12 cellular contexts compared by ENCODE assay signal in genomic region chr9:137237759-137238726, GRCh38. TPM values are rescaled to one million over a fixed set of nuclear protein-coding genes. Genes with fewer than 3 reads are reported as not detected.
DNase-seq lines count a peak whose midpoint lies in the region; FAIRE-seq and TF ChIP-seq lines count a peak whose summit lies in the region.
"Had no signal": no experiment of that assay in that cellular context is flagged by ENCODE, and none has a peak within 500 bp of the region (broad histone marks: within the 10 kb centered on the region; RNA-seq: fewer than 3 reads in every experiment).

No MANE protein-coding gene starts in this region.

- TF ChIP-seq CTCF in glutamatergic neuron (IDR thresholded peaks at IDR 0.05; ENCODE audit: partially characterized antibody, unreplicated experiment): no peak
- TF ChIP-seq CTCF in D721Med (IDR thresholded peaks at IDR 0.05; ENCODE audit: insufficient read depth, missing control alignments): no peak

- DNase-seq in NCI-H82 (lab: John Stamatoyannopoulos, UW) (peak; percentile 48), NCI-H82 treated with DMSO at 0.1 percent for 48 hours (lab: John Stamatoyannopoulos, UW; ENCODE audit: unreplicated experiment) (no peak), NCI-H774 (lab: John Stamatoyannopoulos, UW) (peak; percentile 84), glutamatergic neuron (peak; percentile 59), H54 (ENCODE audit: insufficient read length, low spot score) (no peak), D721Med (ENCODE audit: insufficient read length, low spot score) (no peak)
- no peak for DNase-seq in activated CD8-positive, alpha-beta memory T cell treated with anti-CD3 and anti-CD28 coated beads, Interleukin-2, amount 50 U/mL, for 4 hours
- DNase-seq: effector memory CD8-positive, alpha-beta T cell; trophoblast cell had no signal

- H3K4me1 Mint-ChIP-seq in glutamatergic neuron (ENCODE audit: low read depth, unreplicated experiment): peaks cover 16% of the 10 kb centered on the region

- no peak for TF ChIP-seq POLR2A in H54 (IDR thresholded peaks at IDR 0.05; ENCODE audit: low read depth, low read length)

- H3K9me3 Mint-ChIP-seq in glutamatergic neuron (ENCODE audit: unreplicated experiment): peaks cover 5% of the 10 kb centered on the region
- H3K9me3 Mint-ChIP-seq: effector memory CD8-positive, alpha-beta T cell had no signal

- H3K27me3 Mint-ChIP-seq in glutamatergic neuron (ENCODE audit: unreplicated experiment): peaks cover 15% of the 10 kb centered on the region

- H3K27ac ChIP-seq in skeletal muscle tissue (ENCODE audit: low read depth, low read length): peak overlapping the region; percentile 81
- H3K27ac ChIP-seq: SJSA1 had no signal

- H3K4me3 ChIP-seq in skeletal muscle tissue (ENCODE audit: low read length in 3 of 3): peak overlapping the region in 1 of 3 donors; percentile 43
- H3K4me3 ChIP-seq: SJSA1 had no signal

- H3K36me3 Mint-ChIP-seq in glutamatergic neuron (ENCODE audit: unreplicated experiment): no peaks in the 10 kb centered on the region

- H3K9ac ChIP-seq in skeletal muscle tissue (ENCODE audit: low read depth in 1 of 3, low read length in 3 of 3): peak overlapping the region; percentile 64 to 74 (median 68)

- H3K36me3 ChIP-seq in skeletal muscle tissue (ENCODE audit: control insufficient read depth in 3 of 3, insufficient read depth in 3 of 3, low read length in 3 of 3): peaks cover 10 to 14% (median 12%) of the 10 kb centered on the region in 3 donors

- H3K27me3 ChIP-seq in skeletal muscle tissue (ENCODE audit: control insufficient read depth in 3 of 3, insufficient read depth in 3 of 3, low read length in 3 of 3): peaks cover 0 to 17% (median 9%) of the 10 kb centered on the region in 3 donors

- peak overlapping the region; percentile 46 for H3K4me3 Mint-ChIP-seq in glutamatergic neuron (ENCODE audit: unreplicated experiment)

- H3K4me1 ChIP-seq in skeletal muscle tissue (ENCODE audit: control insufficient read depth in 3 of 3, insufficient read depth in 3 of 3, low read length in 3 of 3): peaks cover 47 to 58% (median 52%) of the 10 kb centered on the region in 3 donors

- no peaks in the 10 kb centered on the region for H3K9me3 ChIP-seq in skeletal muscle tissue (ENCODE audit: control insufficient read depth in 3 of 3, low read length in 3 of 3)
- H3K9me3 ChIP-seq: SJSA1 had no signal

- FAIRE-seq in H54 (lab: Jason Lieb, UNC) (no peak), D721Med (lab: Jason Lieb, UNC) (no peak)
- FAIRE-seq: islet of Langerhans had no signal

- no peak overlapping the region for H3K27ac Mint-ChIP-seq in glutamatergic neuron (ENCODE audit: unreplicated experiment)

RNA-seq across cellular contexts. Expression of gene TUBB4B, which starts 3.0 kb away (rescaled TPM):
- 192 TPM for total RNA-seq in glutamatergic neuron (ENCODE audit: unreplicated experiment)
- 97.1 TPM for total RNA-seq in skeletal muscle tissue

RNA-seq across cellular contexts. Expression of gene SLC34A3, which starts 7.3 kb away (rescaled TPM):
- total RNA-seq in glutamatergic neuron (ENCODE audit: unreplicated experiment): not detected
- total RNA-seq in skeletal muscle tissue: not detected
- total RNA-seq: SJSA1 had no signal

RNA-seq across cellular contexts. Expression of gene RNF224, which starts 10.7 kb away (rescaled TPM):
- total RNA-seq in glutamatergic neuron (ENCODE audit: unreplicated experiment): 0.39 TPM
- total RNA-seq in skeletal muscle tissue: not detected
- total RNA-seq: SJSA1 had no signal

RNA-seq across cellular contexts. Expression of gene STPG3, which starts 13.0 kb away (rescaled TPM):
- not detected for total RNA-seq in glutamatergic neuron (ENCODE audit: unreplicated experiment)
- not detected for total RNA-seq in skeletal muscle tissue
- total RNA-seq: SJSA1 had no signal

RNA-seq across cellular contexts. Expression of gene CYSRT1, which starts 13.1 kb away (rescaled TPM):
- total RNA-seq in glutamatergic neuron (ENCODE audit: unreplicated experiment): 2.1 TPM
- not detected for total RNA-seq in skeletal muscle tissue

Comparison
In these comparisons a context has a peak if more than half of its experiments do, and no peak if none do; other contexts are left out.
1. DNase-seq: peak in NCI-H82 (single experiment), NCI-H774 (single experiment) and glutamatergic neuron (single experiment); none in NCI-H82 treated with DMSO at 0.1 percent for 48 hours (single experiment), H54 (single experiment), D721Med (single experiment) and activated CD8-positive, alpha-beta memory T cell treated with anti-CD3 and anti-CD28 coated beads, Interleukin-2, amount 50 U/mL, for 4 hours (single experiment).